ENCODE assay signal across 1 cellular context in the genomic region with DNA sequence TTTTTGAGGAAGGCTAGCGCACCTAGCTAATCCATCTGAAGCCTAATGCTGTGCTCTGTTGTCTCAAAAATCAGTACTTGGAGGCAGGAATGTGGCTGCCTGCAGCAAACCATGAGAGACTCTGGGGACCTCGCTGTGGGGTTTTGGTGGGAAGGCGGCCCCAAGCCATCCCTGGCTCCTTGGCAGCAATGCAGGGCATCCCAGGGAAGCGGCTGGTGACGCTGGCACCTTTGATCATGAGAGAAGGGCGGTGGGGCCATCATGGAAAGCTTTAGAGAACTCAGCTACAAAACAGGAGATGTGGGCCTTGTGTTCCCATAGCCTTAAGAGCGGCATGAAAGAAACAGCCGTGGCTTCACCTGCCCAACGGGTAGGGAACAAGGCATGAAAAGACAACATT.
TF ChIP-seq lines count a peak whose summit lies in the region.

No MANE protein-coding gene starts in this region.

TF ChIP-seq in H1, 55 proteins besides CTCF, POLR2A, EP300 and RAD21:
- TF ChIP-seq HDAC2 (IDR thresholded peaks at IDR 0.05; ENCODE audit: borderline replicate concordance in 1 of 2, low read depth in 2 of 2, low read length in 2 of 2): no peak
TF ChIP-seq in H1: peak in this region for 0.
